ENCODE assay signal across 29 cellular contexts in genomic region chr12:3253682-3254275, GRCh38.
DNase-seq lines count a peak whose midpoint lies in the region; ATAC-seq and TF ChIP-seq lines count a peak whose summit lies in the region.
"Had no signal": no experiment of that assay in that cellular context is flagged by ENCODE, and none has a peak within 500 bp of the region (broad histone marks: within the 10 kb centered on the region; RNA-seq: fewer than 3 reads in every experiment).

No MANE protein-coding gene starts in this region.

- H3K4me1 Mint-ChIP-seq in brain, result peaks cover 83% of the 10 kb centered on the region
- peaks cover 5% of the 10 kb centered on the region for H3K4me1 Mint-ChIP-seq in CD8-positive, alpha-beta T cell (ENCODE audit: low read depth)

- peak overlapping the region in 3 of 5 experiments; percentile 75 to 89 (median 83) for H3K27ac Mint-ChIP-seq in brain
- no peak overlapping the region for H3K27ac Mint-ChIP-seq in CD8-positive, alpha-beta T cell
- H3K27ac Mint-ChIP-seq: activated CD8-positive, alpha-beta T cell treated with anti-CD3 and anti-CD28 coated beads, Interleukin-2, amount 10 ng/mL, durations not matched to agents 7 days and 5 days; activated naive CD4-positive, alpha-beta T cell treated with anti-CD3 and anti-CD28 coated beads, Interleukin-2, amount 50 U/mL, for 24 hours; activated T-helper 2 cell treated with anti-CD3 and anti-CD28 coated beads, Interferon-gamma antibody, Interleukin-2, Interleukin-4, amounts not matched to agents 10 μg/mL and 5 μg/mL and 100 μg/mL, durations not matched to agents 14 hours and 24 hours and 36 hours; mesothelial cell of epicardium; naive thymus-derived CD4-positive, alpha-beta T cell; T-helper 1 cell treated with Interleukin-12 subunit alpha and Interleukin-12 subunit beta and Interleukin-4 antibody, amounts not matched to agents 30 μg/mL and 1 μg/mL, for 36 hours had no signal

- TF ChIP-seq POLR2A in tibial nerve (IDR thresholded peaks at IDR 0.05), result no peak

- H3K4me1 ChIP-seq in left ventricle myocardium inferior, result peaks cover 98% of the 10 kb centered on the region
- H3K4me1 ChIP-seq in stomach smooth muscle (ENCODE audit: control insufficient read depth, insufficient read depth, low read length), result peaks cover 50% of the 10 kb centered on the region
- peaks cover 0 to 16% (median 5%) of the 10 kb centered on the region in 4 donors for H3K4me1 ChIP-seq in tibial nerve
- H3K4me1 ChIP-seq in CD8-positive, alpha-beta T cell (ENCODE audit: insufficient read depth, low read length), result no peaks in the 10 kb centered on the region
- H3K4me1 ChIP-seq: Caco-2 had no signal

- 87 to 93% methylated on average over 7 of the region's 7 CpGs for WGBS in tibial nerve, 2 donors

- TF ChIP-seq EP300 in tibial nerve (IDR thresholded peaks at IDR 0.05), result no peak

- H3K9me3 Mint-ChIP-seq in brain, result no peaks in the 10 kb centered on the region
- no peaks in the 10 kb centered on the region for H3K9me3 Mint-ChIP-seq in CD8-positive, alpha-beta T cell
- H3K9me3 Mint-ChIP-seq: activated naive CD4-positive, alpha-beta T cell treated with anti-CD3 and anti-CD28 coated beads, Interleukin-2, amount 50 U/mL, for 24 hours; activated T-helper 2 cell treated with anti-CD3 and anti-CD28 coated beads, Interferon-gamma antibody, Interleukin-2, Interleukin-4, amounts not matched to agents 10 μg/mL and 5 μg/mL and 100 μg/mL, durations not matched to agents 14 hours and 24 hours and 36 hours; mesothelial cell of epicardium; naive thymus-derived CD4-positive, alpha-beta T cell; T-helper 1 cell treated with Interleukin-12 subunit alpha and Interleukin-12 subunit beta and Interleukin-4 antibody, amounts not matched to agents 30 μg/mL and 1 μg/mL, for 36 hours had no signal

- H3K36me3 ChIP-seq in left ventricle myocardium inferior, result no peaks in the 10 kb centered on the region
- H3K36me3 ChIP-seq in stomach smooth muscle (ENCODE audit: control insufficient read depth in 2 of 2, insufficient read depth in 2 of 2, low read length in 2 of 2), result no peaks in the 10 kb centered on the region
- no peaks in the 10 kb centered on the region for H3K36me3 ChIP-seq in tibial nerve
- H3K36me3 ChIP-seq in CD8-positive, alpha-beta T cell (ENCODE audit: insufficient read depth, low read length), result no peaks in the 10 kb centered on the region
- H3K36me3 ChIP-seq: BLaER1 treated with 17β-estradiol and CSF1 and Interleukin-3, amounts not matched to agents 10 nM and 100 nM had no signal

- H3K27ac ChIP-seq in left ventricle myocardium inferior (replicated peaks) (peak overlapping the region; percentile 96), stomach smooth muscle (ENCODE audit: low read length) (peak overlapping the region; percentile 93), tibial nerve (no peak overlapping the region)
- no peak overlapping the region for H3K27ac ChIP-seq in CD8-positive, alpha-beta T cell (ENCODE audit: low read depth, low read length)
- H3K27ac ChIP-seq: HL-60 had no signal

- peaks cover 4% of the 10 kb centered on the region for H3K36me3 Mint-ChIP-seq in brain
- no peaks in the 10 kb centered on the region for H3K36me3 Mint-ChIP-seq in CD8-positive, alpha-beta T cell
- H3K36me3 Mint-ChIP-seq: activated naive CD4-positive, alpha-beta T cell treated with anti-CD3 and anti-CD28 coated beads, Interleukin-2, amount 50 U/mL, for 24 hours; mesothelial cell of epicardium; naive thymus-derived CD4-positive, alpha-beta T cell had no signal

- ATAC-seq in HG03378 (IDR thresholded peaks at IDR 0.05; ENCODE audit: unreplicated experiment), result no peak
- ATAC-seq in CD8-positive, alpha-beta T cell, result no peak
- ATAC-seq: activated CD8-positive, alpha-beta T cell treated with anti-CD3 and anti-CD28 coated beads, Interleukin-2, amount 10 ng/mL, durations not matched to agents 7 days and 5 days; left lobe of liver; naive thymus-derived CD4-positive, alpha-beta T cell had no signal

- H3K4me3 ChIP-seq in left ventricle myocardium inferior (no peak overlapping the region), stomach smooth muscle (ENCODE audit: low read length in 2 of 2) (no peak overlapping the region), tibial nerve (no peak overlapping the region)
- no peak overlapping the region for H3K4me3 ChIP-seq in CD8-positive, alpha-beta T cell (ENCODE audit: low read depth, low read length)
- H3K4me3 ChIP-seq: BLaER1 treated with 17β-estradiol and CSF1 and Interleukin-3, amounts not matched to agents 10 nM and 100 nM had no signal

- intact Hi-C loops in left ventricle myocardium inferior (cut with micrococcal nuclease), result no loop called here
- intact Hi-C loops in CD8-positive, alpha-beta T cell (cut with DNase I, micrococcal nuclease), result no loop called here

- H3K4me3 Mint-ChIP-seq in brain, result no peak overlapping the region
- H3K4me3 Mint-ChIP-seq in CD8-positive, alpha-beta T cell, result no peak overlapping the region
- H3K4me3 Mint-ChIP-seq: activated CD8-positive, alpha-beta T cell treated with anti-CD3 and anti-CD28 coated beads, Interleukin-2, amount 10 ng/mL, durations not matched to agents 7 days and 5 days; activated naive CD4-positive, alpha-beta T cell treated with anti-CD3 and anti-CD28 coated beads, Interleukin-2, amount 50 U/mL, for 24 hours; mesothelial cell of epicardium; naive thymus-derived CD4-positive, alpha-beta T cell; T-helper 1 cell treated with Interleukin-12 subunit alpha and Interleukin-12 subunit beta and Interleukin-4 antibody, amounts not matched to agents 30 μg/mL and 1 μg/mL, for 36 hours had no signal

- DNase-seq in NCI-H2107 (lab: John Stamatoyannopoulos, UW), result peak; percentile 16
- peak; percentile 56 for DNase-seq in left ventricle myocardium inferior
- DNase-seq in tibial nerve (ENCODE audit: low spot score in 2 of 2), result no peak
- no peak for DNase-seq in CD8-positive, alpha-beta T cell
- no peak for DNase-seq in superior temporal gyrus (ENCODE audit: extremely low spot score)
- DNase-seq: activated CD8-positive, alpha-beta T cell treated with anti-CD3 and anti-CD28 coated beads, Interleukin-2, amount 10 ng/mL, durations not matched to agents 7 days and 5 days; amygdala; Caco-2; caudate nucleus; DMS79; GDM1; MV-4-11; naive thymus-derived CD4-positive, alpha-beta T cell; NCI-H187 treated with DMSO at 0.1 percent for 48 hours; NCI-H226; NCI-H774; occipital lobe; RPMI8226; stimulated activated CD4-positive, alpha-beta T cell treated with anti-CD3 and anti-CD28 coated beads, Interleukin-2, amount 100 ng/mL, for 24 hours had no signal

- CTCF ChIA-PET in CD8-positive, alpha-beta T cell (lab: Charles Lee), result no interaction called here

- TF ChIP-seq CTCF in brain (conservative IDR thresholded peaks at IDR 0.05), result no peak
- TF ChIP-seq CTCF in left ventricle myocardium inferior (IDR thresholded peaks at IDR 0.05; ENCODE audit: borderline replicate concordance), result no peak
- TF ChIP-seq CTCF in tibial nerve (IDR thresholded peaks at IDR 0.05), result no peak
- TF ChIP-seq CTCF in CD8-positive, alpha-beta T cell (IDR thresholded peaks at IDR 0.05), result no peak

- POLR2A ChIA-PET in CD8-positive, alpha-beta T cell (lab: Charles Lee), result no interaction called here

- H3K27me3 ChIP-seq in left ventricle myocardium inferior (ENCODE audit: low read depth), result no peaks in the 10 kb centered on the region
- H3K27me3 ChIP-seq in stomach smooth muscle (ENCODE audit: control insufficient read depth in 1 of 2, insufficient read depth in 2 of 2, low read length in 2 of 2), result no peaks in the 10 kb centered on the region
- no peaks in the 10 kb centered on the region for H3K27me3 ChIP-seq in tibial nerve
- H3K27me3 ChIP-seq in CD8-positive, alpha-beta T cell (ENCODE audit: insufficient read depth, low read length), result no peaks in the 10 kb centered on the region
- H3K27me3 ChIP-seq: BLaER1 treated with 17β-estradiol and CSF1 and Interleukin-3, amounts not matched to agents 10 nM and 100 nM had no signal

- H3K9me3 ChIP-seq in left ventricle myocardium inferior (replicated peaks), result no peaks in the 10 kb centered on the region
- H3K9me3 ChIP-seq in stomach smooth muscle (ENCODE audit: control insufficient read depth in 2 of 2, low read length in 2 of 2), result no peaks in the 10 kb centered on the region
- H3K9me3 ChIP-seq in tibial nerve, result no peaks in the 10 kb centered on the region
- H3K9me3 ChIP-seq in CD8-positive, alpha-beta T cell (ENCODE audit: low read length), result no peaks in the 10 kb centered on the region
- H3K9me3 ChIP-seq: Caco-2 had no signal

- no peak overlapping the region for H3K9ac ChIP-seq in stomach smooth muscle (ENCODE audit: low read length in 2 of 2)

- no peaks in the 10 kb centered on the region for H3K27me3 Mint-ChIP-seq in brain
- H3K27me3 Mint-ChIP-seq in CD8-positive, alpha-beta T cell (ENCODE audit: low read depth), result peaks cover 6% of the 10 kb centered on the region
- H3K27me3 Mint-ChIP-seq: activated naive CD4-positive, alpha-beta T cell treated with anti-CD3 and anti-CD28 coated beads, Interleukin-2, amount 50 U/mL, for 24 hours had no signal

Comparison
In these comparisons a context has a peak if more than half of its experiments do, and no peak if none do; other contexts are left out.
1. DNase-seq: peak in NCI-H2107 (single experiment) and left ventricle myocardium inferior (single experiment); none in tibial nerve (0 of 2), CD8-positive, alpha-beta T cell (0 of 7) and superior temporal gyrus (single experiment).
2. H3K27ac ChIP-seq: peak in left ventricle myocardium inferior (single experiment) and stomach smooth muscle (single experiment); none in tibial nerve (0 of 4) and CD8-positive, alpha-beta T cell (single experiment).